15 cellular contexts compared by ENCODE assay signal in the genomic region with DNA sequence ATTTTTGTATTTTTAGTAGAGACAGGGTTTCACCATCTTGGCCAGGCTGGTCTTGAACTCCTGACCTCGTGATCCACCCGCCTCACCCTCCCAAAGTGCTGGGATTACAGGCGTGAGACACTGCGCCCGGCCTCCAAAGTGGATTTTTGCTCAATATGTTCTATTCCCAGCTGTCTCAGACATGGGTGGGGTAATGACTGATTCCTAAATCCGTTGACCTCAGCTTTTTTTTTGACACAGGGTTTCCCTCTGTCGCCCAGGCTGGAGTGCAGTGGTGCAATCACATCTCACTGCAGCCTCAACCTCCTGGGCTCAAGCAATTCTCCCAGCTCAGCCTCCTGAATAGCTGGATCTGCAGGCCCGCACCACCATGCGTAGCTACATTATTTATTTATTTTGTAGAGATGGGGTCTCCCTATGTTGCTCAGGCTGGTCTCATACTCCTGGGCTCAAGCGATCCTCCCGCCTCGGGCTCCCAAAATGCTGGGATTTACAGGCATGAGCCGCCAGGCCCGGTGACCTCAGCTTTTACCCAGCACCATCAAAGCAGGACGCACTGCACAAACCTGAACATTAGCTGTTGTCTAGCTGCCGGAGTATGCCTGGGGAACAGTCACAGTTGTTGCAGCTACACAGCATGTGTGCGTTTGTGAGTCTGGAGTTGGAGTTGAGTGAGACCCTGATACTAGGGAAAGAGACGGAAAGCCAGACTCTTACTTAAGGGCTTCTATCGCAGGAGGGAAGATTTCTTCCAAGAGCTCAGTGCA. TPM values are rescaled to one million over a fixed set of nuclear protein-coding genes. Genes with fewer than 3 reads are reported as not detected.
DNase-seq lines count a peak whose midpoint lies in the region; ATAC-seq lines count a peak whose summit lies in the region.
"Had no signal": no experiment of that assay in that cellular context is flagged by ENCODE, and none has a peak within 500 bp of the region (broad histone marks: within the 10 kb centered on the region; RNA-seq: fewer than 3 reads in every experiment).

No MANE protein-coding gene starts in this region.

- DNase-seq in activated CD4-positive, alpha-beta T cell treated with anti-CD3 and anti-CD28 coated beads, Interleukin-2, amount 10 ng/mL, durations not matched to agents 7 days and 5 days = no peak
- DNase-seq in activated CD4-positive, alpha-beta T cell treated with anti-CD3 and anti-CD28 coated beads for 1 hour = no peak
- DNase-seq in activated T-helper 2 cell treated with anti-CD3 and anti-CD28 coated beads, Interferon-gamma antibody, Interleukin-2, Interleukin-4, amounts not matched to agents 10 μg/mL and 5 μg/mL and 100 μg/mL, durations not matched to agents 14 hours and 24 hours and 36 hours (ENCODE audit: low spot score) = no peak
- DNase-seq in memory B cell (ENCODE audit: low spot score in 2 of 2) (no peak), Karpas-422 (no peak)
- DNase-seq: DMS79 treated with DMSO at 0.1 percent for 48 hours; effector memory CD4-positive, alpha-beta T cell; glutamatergic neuron; NCI-H1694; NK-92 treated with Interleukin-12 subunit alpha and Interleukin-12 subunit beta, amount 100 ng/mL, for 24 hours; SK-N-SH had no signal

- H3K4me1 Mint-ChIP-seq in activated CD4-positive, alpha-beta T cell treated with anti-CD3 and anti-CD28 coated beads, Interleukin-2, amount 10 ng/mL, durations not matched to agents 7 days and 5 days = peaks cover 16% of the 10 kb centered on the region
- H3K4me1 Mint-ChIP-seq in activated T-helper 2 cell treated with anti-CD3 and anti-CD28 coated beads, Interferon-gamma antibody, Interleukin-2, Interleukin-4, amounts not matched to agents 10 μg/mL and 5 μg/mL and 100 μg/mL, durations not matched to agents 14 hours and 24 hours and 36 hours (ENCODE audit: low read depth) = peaks cover 21% of the 10 kb centered on the region
- H3K4me1 Mint-ChIP-seq in memory B cell = peaks cover 32% of the 10 kb centered on the region

- H3K27me3 ChIP-seq in subcutaneous abdominal adipose tissue (ENCODE audit: control insufficient read depth in 5 of 5, insufficient read depth in 4 of 5, low read length in 5 of 5) = no peaks in the 10 kb centered on the region
- H3K27me3 ChIP-seq in Karpas-422 (ENCODE audit: low read length) = no peaks in the 10 kb centered on the region
- H3K27me3 ChIP-seq: adrenal gland had no signal

- H3K36me3 Mint-ChIP-seq in activated CD4-positive, alpha-beta T cell treated with anti-CD3 and anti-CD28 coated beads, Interleukin-2, amount 10 ng/mL, durations not matched to agents 7 days and 5 days (ENCODE audit: low read depth) = no peaks in the 10 kb centered on the region
- no peaks in the 10 kb centered on the region for H3K36me3 Mint-ChIP-seq in activated T-helper 2 cell treated with anti-CD3 and anti-CD28 coated beads, Interferon-gamma antibody, Interleukin-2, Interleukin-4, amounts not matched to agents 10 μg/mL and 5 μg/mL and 100 μg/mL, durations not matched to agents 14 hours and 24 hours and 36 hours (ENCODE audit: low read depth)
- H3K36me3 Mint-ChIP-seq in memory B cell = no peaks in the 10 kb centered on the region

- intact Hi-C loops in activated T-helper 2 cell treated with anti-CD3 and anti-CD28 coated beads, Interferon-gamma antibody, Interleukin-2, Interleukin-4, amounts not matched to agents 10 μg/mL and 5 μg/mL and 100 μg/mL, durations not matched to agents 14 hours and 24 hours and 36 hours (cut with micrococcal nuclease) = loop anchor here (5.0 kb wide), 1 partner anchor 279 kb away; the partner anchor contains the start of gene STUM

- no peak overlapping the region for H2AFZ ChIP-seq in Karpas-422 (ENCODE audit: low read length)

- peak overlapping the region; percentile 91 for H3K27ac Mint-ChIP-seq in activated CD4-positive, alpha-beta T cell treated with anti-CD3 and anti-CD28 coated beads, Interleukin-2, amount 10 ng/mL, durations not matched to agents 7 days and 5 days
- peak overlapping the region; percentile 90 for H3K27ac Mint-ChIP-seq in activated T-helper 2 cell treated with anti-CD3 and anti-CD28 coated beads, Interferon-gamma antibody, Interleukin-2, Interleukin-4, amounts not matched to agents 10 μg/mL and 5 μg/mL and 100 μg/mL, durations not matched to agents 14 hours and 24 hours and 36 hours
- H3K27ac Mint-ChIP-seq in memory B cell = no peak overlapping the region

- CTCF ChIA-PET in activated CD4-positive, alpha-beta T cell treated with anti-CD3 and anti-CD28 coated beads, Interleukin-2, amount 10 ng/mL, durations not matched to agents 7 days and 5 days (lab: Charles Lee) = interaction anchor here (0.6 to 5.7 kb wide), 13 partner anchors 9 to 203 kb away, joined by 3 to 44 read pairs (median 4); no protein-coding TSS in a partner anchor

- no peak overlapping the region for H3K4me3 ChIP-seq in subcutaneous abdominal adipose tissue (ENCODE audit: low read depth in 1 of 5, low read length in 5 of 5)
- H3K4me3 ChIP-seq in Karpas-422 (ENCODE audit: low read length) = no peak overlapping the region

- peaks cover 4% of the 10 kb centered on the region; the same call in 1 of the 2 replicates for H4K20me1 ChIP-seq in Karpas-422 (ENCODE audit: insufficient read depth, low read depth, low read length)

- H3K9me2 ChIP-seq in Karpas-422 (replicated peaks; ENCODE audit: insufficient read depth, low read length) = no peaks in the 10 kb centered on the region
- H3K9me2 ChIP-seq: SK-N-SH had no signal

- H3K4me1 ChIP-seq in subcutaneous abdominal adipose tissue (ENCODE audit: control insufficient read depth in 5 of 5, insufficient read depth in 5 of 5, low read length in 5 of 5) (peaks cover 2 to 28% (median 22%) of the 10 kb centered on the region in 5 donors), Karpas-422 (ENCODE audit: low read length) (peaks cover 48% of the 10 kb centered on the region)

- H3K27me3 Mint-ChIP-seq in activated CD4-positive, alpha-beta T cell treated with anti-CD3 and anti-CD28 coated beads, Interleukin-2, amount 10 ng/mL, durations not matched to agents 7 days and 5 days = peaks cover 3% of the 10 kb centered on the region
- H3K27me3 Mint-ChIP-seq in activated T-helper 2 cell treated with anti-CD3 and anti-CD28 coated beads, Interferon-gamma antibody, Interleukin-2, Interleukin-4, amounts not matched to agents 10 μg/mL and 5 μg/mL and 100 μg/mL, durations not matched to agents 14 hours and 24 hours and 36 hours (ENCODE audit: low read depth) = peaks cover 3% of the 10 kb centered on the region
- H3K27me3 Mint-ChIP-seq in memory B cell = no peaks in the 10 kb centered on the region

- no peak overlapping the region for H3K4me2 ChIP-seq in Karpas-422 (ENCODE audit: low read depth, low read length, poor library complexity, severe bottlenecking)
- H3K4me2 ChIP-seq: SK-N-SH had no signal

- H3K9ac ChIP-seq in subcutaneous abdominal adipose tissue (ENCODE audit: low read length in 5 of 5) (peak overlapping the region in 1 of 5 donors; percentile 44), Karpas-422 (ENCODE audit: low read length) (no peak overlapping the region)
- H3K9ac ChIP-seq: SK-N-SH had no signal

- no peaks in the 10 kb centered on the region for H3K9me3 ChIP-seq in subcutaneous abdominal adipose tissue (ENCODE audit: control insufficient read depth in 5 of 5, low read length in 5 of 5)
- H3K9me3 ChIP-seq in Karpas-422 (ENCODE audit: low read length) = no peaks in the 10 kb centered on the region
- H3K9me3 ChIP-seq: adrenal gland, SK-N-SH had no signal

- H3K27ac ChIP-seq in subcutaneous abdominal adipose tissue (ENCODE audit: low read depth, low read length) (peak overlapping the region; percentile 88), Karpas-422 (ENCODE audit: low read length) (no peak overlapping the region)

- ATAC-seq in memory B cell (ENCODE audit: low read depth) = no peak
- ATAC-seq in HG03457 (IDR thresholded peaks at IDR 0.05; ENCODE audit: unreplicated experiment) = no peak
- no peak for ATAC-seq in GM19351 (IDR thresholded peaks at IDR 0.05; ENCODE audit: unreplicated experiment)

- H3K36me3 ChIP-seq in subcutaneous abdominal adipose tissue (ENCODE audit: control insufficient read depth in 5 of 5, insufficient read depth in 5 of 5, low read length in 5 of 5) (no peaks in the 10 kb centered on the region), Karpas-422 (ENCODE audit: insufficient read depth, low read length) (no peaks in the 10 kb centered on the region)
- H3K36me3 ChIP-seq: adrenal gland had no signal

- no peak overlapping the region for H3K4me3 Mint-ChIP-seq in activated CD4-positive, alpha-beta T cell treated with anti-CD3 and anti-CD28 coated beads, Interleukin-2, amount 10 ng/mL, durations not matched to agents 7 days and 5 days
- no peak overlapping the region for H3K4me3 Mint-ChIP-seq in activated T-helper 2 cell treated with anti-CD3 and anti-CD28 coated beads, Interferon-gamma antibody, Interleukin-2, Interleukin-4, amounts not matched to agents 10 μg/mL and 5 μg/mL and 100 μg/mL, durations not matched to agents 14 hours and 24 hours and 36 hours (ENCODE audit: low read depth)
- peak overlapping the region; percentile 15 for H3K4me3 Mint-ChIP-seq in memory B cell

- POLR2A ChIA-PET in activated CD4-positive, alpha-beta T cell treated with anti-CD3 and anti-CD28 coated beads, Interleukin-2, amount 10 ng/mL, durations not matched to agents 7 days and 5 days (lab: Charles Lee) = no interaction called here

- H3K79me2 ChIP-seq in Karpas-422 (ENCODE audit: low read length) = no peaks in the 10 kb centered on the region

- no peaks in the 10 kb centered on the region for H3K9me3 Mint-ChIP-seq in activated CD4-positive, alpha-beta T cell treated with anti-CD3 and anti-CD28 coated beads, Interleukin-2, amount 10 ng/mL, durations not matched to agents 7 days and 5 days
- no peaks in the 10 kb centered on the region for H3K9me3 Mint-ChIP-seq in activated T-helper 2 cell treated with anti-CD3 and anti-CD28 coated beads, Interferon-gamma antibody, Interleukin-2, Interleukin-4, amounts not matched to agents 10 μg/mL and 5 μg/mL and 100 μg/mL, durations not matched to agents 14 hours and 24 hours and 36 hours
- no peaks in the 10 kb centered on the region for H3K9me3 Mint-ChIP-seq in memory B cell

RNA-seq across cellular contexts. Expression of gene PSEN2, which starts 43.8 kb away (rescaled TPM):
- 1 to 10 TPM; 2.0 to 2.9 TPM for total RNA-seq in activated CD4-positive, alpha-beta T cell treated with anti-CD3 and anti-CD28 coated beads, Interleukin-2, amount 10 ng/mL, durations not matched to agents 7 days and 5 days
- 13.9 and 17.0 TPM in 2 replicates for total RNA-seq in activated T-helper 2 cell treated with anti-CD3 and anti-CD28 coated beads, Interferon-gamma antibody, Interleukin-2, Interleukin-4, amounts not matched to agents 10 μg/mL and 5 μg/mL and 100 μg/mL, durations not matched to agents 14 hours and 24 hours and 36 hours
- not detected in 2 replicates for total RNA-seq in Karpas-422 (2014; rRNA removed; shearing (Covaris generic); ENCODE audit: low replicate concordance)
